In the genomic region with DNA sequence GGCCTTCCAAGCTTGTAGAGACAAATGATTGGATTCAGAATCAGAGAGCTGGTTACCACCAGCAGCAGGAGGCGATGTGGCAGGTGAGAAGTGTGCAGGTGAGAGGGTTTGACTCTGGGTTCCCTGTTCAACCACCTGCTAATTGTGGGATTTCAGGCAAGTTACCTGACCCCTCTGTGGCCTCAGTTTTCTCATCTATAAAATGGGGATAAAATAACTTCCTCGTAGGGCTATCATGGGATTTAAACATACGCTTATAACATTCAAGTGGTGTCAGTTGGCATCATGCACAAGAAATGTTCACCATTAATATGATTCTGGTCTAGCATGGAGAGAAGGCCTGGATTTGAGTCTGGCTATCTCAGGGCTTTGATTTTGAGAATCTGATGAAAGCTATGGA, we compare ENCODE assay signal across 20 cellular contexts. TPM values are rescaled to one million over a fixed set of nuclear protein-coding genes. Genes with fewer than 3 reads are reported as not detected.
DNase-seq lines count a peak whose midpoint lies in the region; ATAC-seq and TF ChIP-seq lines count a peak whose summit lies in the region.
"Had no signal": no experiment of that assay in that cellular context is flagged by ENCODE, and none has a peak within 500 bp of the region (broad histone marks: within the 10 kb centered on the region; RNA-seq: fewer than 3 reads in every experiment).

No MANE protein-coding gene starts in this region.

- CTCF ChIA-PET in PC-3 (lab: Charles Lee) = interaction anchor here (0.6 kb wide), 1 partner anchor 388 kb away, joined by 3 read pairs; no protein-coding TSS in a partner anchor

- H3K79me2 ChIP-seq in PC-3 (ENCODE audit: low read length) = no peaks in the 10 kb centered on the region

- H3K36me3 ChIP-seq in PC-3 (ENCODE audit: low read depth, low read length) = no peaks in the 10 kb centered on the region
- no peaks in the 10 kb centered on the region for H3K36me3 ChIP-seq in SK-N-MC (ENCODE audit: insufficient read depth, low read length)

- DNase-seq in PC-3 (no peak), SK-N-MC (ENCODE audit: low read depth, low spot score) (no peak), T-helper 1 cell (no peak), NCI-H524 treated with DMSO at 0.1 percent for 48 hours (lab: John Stamatoyannopoulos, UW) (no peak)
- DNase-seq: AML-193; CD4-positive, alpha-beta memory T cell; DMS153; DMS79; GDM1; KG1 had no signal

- H3K4me2 ChIP-seq in PC-3 (ENCODE audit: low read length) = peak overlapping the region; percentile 86

- POLR2A ChIA-PET in PC-3 (lab: Charles Lee; ENCODE audit: unreplicated experiment) = no interaction called here

- no TSS peak for BruUV-seq in PC-3 (replicated peaks; lab: Mats Ljungman, UMichigan)

- intact Hi-C loops in PC-3 (cut with micrococcal nuclease) = no loop called here

- no peaks in the 10 kb centered on the region for H3F3A ChIP-seq in PC-3 (ENCODE audit: low read length, unreplicated experiment)

- H3K36me3 Mint-ChIP-seq in brain = no peaks in the 10 kb centered on the region
- H3K36me3 Mint-ChIP-seq: CD14-positive monocyte; CD4-positive, alpha-beta memory T cell had no signal

- TF ChIP-seq CTCF in PC-3 (conservative IDR thresholded peaks at IDR 0.05; ENCODE audit: low read depth, low read length) = 0 out of 2 replicates have a peak, but pooled peaks have one; percentile 31
- no peak for TF ChIP-seq CTCF in brain (conservative IDR thresholded peaks at IDR 0.05)

- H3K9me2 ChIP-seq in PC-3 (replicated peaks; ENCODE audit: low read length) = no peaks in the 10 kb centered on the region

- H3K4me1 ChIP-seq in PC-3 (ENCODE audit: insufficient read depth, low read length) = peaks cover 33% of the 10 kb centered on the region

- H2AFZ ChIP-seq in PC-3 (ENCODE audit: low read length) = no peak overlapping the region
- H2AFZ ChIP-seq: GM23248 had no signal

- H3K27ac ChIP-seq in PC-3 (ENCODE audit: low read length) = peak overlapping the region; percentile 94
- peak overlapping the region; percentile 58; the same call in 1 of the 2 replicates for H3K27ac ChIP-seq in SK-N-MC
- H3K27ac ChIP-seq: GM23248 had no signal

- peak overlapping the region in 4 of 5 experiments; percentile 15 to 67 (median 46) for H3K27ac Mint-ChIP-seq in brain
- H3K27ac Mint-ChIP-seq: CD4-positive, alpha-beta memory T cell; HFFc6; IgD-negative memory B cell had no signal

- peaks cover 69% of the 10 kb centered on the region for H3K4me1 Mint-ChIP-seq in brain

- H3K9ac ChIP-seq in PC-3 (ENCODE audit: low read length) (no peak overlapping the region), SK-N-MC (ENCODE audit: insufficient read length) (no peak overlapping the region)
- H3K9ac ChIP-seq: GM23248 had no signal

- H3K4me3 Mint-ChIP-seq in brain = no peak overlapping the region
- H3K4me3 Mint-ChIP-seq: CD14-positive monocyte; CD4-positive, alpha-beta memory T cell; HFFc6; IgD-negative memory B cell had no signal

- no peaks in the 10 kb centered on the region for H4K20me1 ChIP-seq in PC-3 (ENCODE audit: low read length)

- no peaks in the 10 kb centered on the region for H3K27me3 ChIP-seq in PC-3 (ENCODE audit: low read length)

- ATAC-seq in PC-3 (no peak), HG02840 (IDR thresholded peaks at IDR 0.05; ENCODE audit: low FRiP score, unreplicated experiment) (no peak), GM18861 (IDR thresholded peaks at IDR 0.05; ENCODE audit: unreplicated experiment) (no peak)
- ATAC-seq: HCT116, HepG2 had no signal

- H3K9me3 Mint-ChIP-seq in brain = no peaks in the 10 kb centered on the region
- H3K9me3 Mint-ChIP-seq: CD4-positive, alpha-beta memory T cell; HFFc6; IgD-negative memory B cell had no signal

- H3K27me3 Mint-ChIP-seq in brain = no peaks in the 10 kb centered on the region
- H3K27me3 Mint-ChIP-seq: CD4-positive, alpha-beta memory T cell had no signal

- H3K9me3 ChIP-seq in PC-3 (ENCODE audit: low read length) = no peaks in the 10 kb centered on the region
- H3K9me3 ChIP-seq in SK-N-MC (ENCODE audit: low read depth, low read length) = no peaks in the 10 kb centered on the region

- H3K4me3 ChIP-seq in PC-3 (ENCODE audit: low read length) (no peak overlapping the region), SK-N-MC (no peak overlapping the region)
- H3K4me3 ChIP-seq: GM23248 had no signal

RNA-seq across cellular contexts. Expression of gene CUX2, which starts 30.2 kb away (rescaled TPM):
- not detected in 2 replicates for total RNA-seq in PC-3 (2014; rRNA removed)
- polyA plus RNA-seq in brain (ENCODE audit: insufficient read depth, low read depth, low replicate concordance) = 6.0 TPM
- total RNA-seq: CD4-positive, alpha-beta memory T cell; GM23248; HepG2; HFFc6 had no signal
- polyA plus RNA-seq: BJ; CD14-positive monocyte; CD4-positive, alpha-beta memory T cell; GM23248; HepG2; IgD-negative memory B cell had no signal
